In the genomic region with DNA sequence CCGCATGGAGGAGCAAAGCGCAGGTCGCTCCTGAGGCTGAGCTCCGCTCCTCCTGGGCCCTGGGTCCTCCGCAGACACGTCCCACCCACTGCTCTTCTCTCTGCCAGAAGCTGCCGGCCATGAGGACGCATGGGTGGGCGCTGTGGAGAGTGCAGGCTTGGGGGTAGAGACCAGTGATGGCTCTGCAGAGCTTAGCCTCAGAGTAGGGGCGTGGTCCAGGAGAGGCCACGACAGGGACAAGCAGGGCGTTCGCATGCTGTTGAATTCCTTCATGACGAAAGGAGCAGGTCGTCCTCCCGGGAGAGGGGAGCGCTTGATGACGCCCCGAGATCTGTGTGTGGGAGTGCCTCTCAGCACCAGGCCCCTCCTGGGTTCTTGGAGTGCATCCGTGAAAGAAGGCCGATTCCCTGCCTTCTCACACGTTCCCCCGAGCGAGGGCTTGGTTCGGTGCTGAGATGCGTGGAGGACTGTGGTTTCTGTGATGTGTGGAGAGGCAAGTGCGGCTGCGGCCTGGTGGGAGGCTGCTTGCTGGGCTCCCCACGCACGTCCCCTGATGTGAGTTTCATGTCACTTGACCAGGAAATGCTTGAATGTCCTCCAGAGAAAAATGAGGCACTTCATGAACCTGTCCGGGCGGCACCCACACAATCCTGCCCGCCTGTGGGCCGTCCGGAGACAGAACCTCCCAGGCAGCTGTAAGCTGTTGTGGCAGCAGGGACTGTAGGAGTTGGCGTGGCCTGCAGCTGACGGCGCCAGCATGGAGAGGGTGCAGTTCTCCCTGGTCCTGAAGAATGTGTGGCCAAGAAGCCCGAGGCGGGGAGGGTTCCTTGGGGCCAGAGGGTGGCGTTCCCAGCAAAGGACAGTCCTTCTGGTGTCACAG, we compare ENCODE assay signal across 9 cellular contexts. TPM values are rescaled to one million over a fixed set of nuclear protein-coding genes. Genes with fewer than 3 reads are reported as not detected.
A peak's percentile ranks its signal among the peaks of the same experiment; 100 is the strongest.
DNase-seq lines count a peak whose midpoint lies in the region; ATAC-seq, FAIRE-seq and TF ChIP-seq lines count a peak whose summit lies in the region.
"Had no signal": no experiment of that assay in that cellular context is flagged by ENCODE, and none has a peak within 500 bp of the region (broad histone marks: within the 10 kb centered on the region; RNA-seq: fewer than 3 reads in every experiment).

No MANE protein-coding gene starts in this region.

- H3K27ac ChIP-seq in HUES64 (ENCODE audit: low read depth, low read length) (0 out of 2 replicates have a peak overlapping the region, but pooled peaks have one; percentile 2), iPS-18a (ENCODE audit: low read length) (no peak overlapping the region)

- H3K27me3 ChIP-seq in HUES64 (ENCODE audit: insufficient read depth, low read length) = no peaks in the 10 kb centered on the region
- no peaks in the 10 kb centered on the region for H3K27me3 ChIP-seq in iPS-18a (ENCODE audit: control insufficient read depth, insufficient read depth, low read length)

- H3K9ac ChIP-seq in HUES64 (ENCODE audit: low read depth, low read length) (peak overlapping the region; percentile 34; the same call in 1 of the 2 replicates), iPS-18a (ENCODE audit: low read length) (no peak overlapping the region)

- H3K4me1 Mint-ChIP-seq in activated naive CD8-positive, alpha-beta T cell treated with anti-CD3 and anti-CD28 coated beads for 36 hours = peaks cover 52% of the 10 kb centered on the region
- H3K4me1 Mint-ChIP-seq in stimulated activated effector memory CD8-positive, alpha-beta T cell treated with anti-CD3 and anti-CD28 coated beads, Interleukin-12 subunit alpha, Interleukin-12 subunit beta, amount 100 ng/mL, for 72 hours = peaks cover 72% of the 10 kb centered on the region

- peaks cover 60% of the 10 kb centered on the region for H3K36me3 ChIP-seq in HUES64 (ENCODE audit: insufficient read depth, low read length)
- H3K36me3 ChIP-seq in iPS-18a (ENCODE audit: control insufficient read depth, low read depth, low read length) = peaks cover 30% of the 10 kb centered on the region

- H3K36me3 Mint-ChIP-seq in activated naive CD8-positive, alpha-beta T cell treated with anti-CD3 and anti-CD28 coated beads for 36 hours = peaks cover 62% of the 10 kb centered on the region
- H3K36me3 Mint-ChIP-seq in stimulated activated effector memory CD8-positive, alpha-beta T cell treated with anti-CD3 and anti-CD28 coated beads, Interleukin-12 subunit alpha, Interleukin-12 subunit beta, amount 100 ng/mL, for 72 hours = peaks cover 98% of the 10 kb centered on the region

- no peak for DNase-seq in activated naive CD8-positive, alpha-beta T cell treated with anti-CD3 and anti-CD28 coated beads for 36 hours
- no peak for DNase-seq in stimulated activated effector memory CD8-positive, alpha-beta T cell treated with anti-CD3 and anti-CD28 coated beads, Interleukin-12 subunit alpha, Interleukin-12 subunit beta, amount 100 ng/mL, for 72 hours (ENCODE audit: low spot score in 2 of 2)
- no peak for DNase-seq in GM19239 (ENCODE audit: insufficient read length, low spot score)
- DNase-seq in erythroblast (lab: John Stamatoyannopoulos, UW) = no peak
- DNase-seq in SKM-1 (lab: John Stamatoyannopoulos, UW; ENCODE audit: unreplicated experiment) = no peak
- DNase-seq: activated CD4-positive, alpha-beta T cell treated with anti-CD3 and anti-CD28 coated beads for 4 hours; NCI-H2029 treated with DMSO at 0.1 percent for 48 hours had no signal

- FAIRE-seq in GM19239 (lab: Jason Lieb, UNC) = no peak

- peak overlapping the region; percentile 45 for H3K27ac Mint-ChIP-seq in activated naive CD8-positive, alpha-beta T cell treated with anti-CD3 and anti-CD28 coated beads for 36 hours
- H3K27ac Mint-ChIP-seq in stimulated activated effector memory CD8-positive, alpha-beta T cell treated with anti-CD3 and anti-CD28 coated beads, Interleukin-12 subunit alpha, Interleukin-12 subunit beta, amount 100 ng/mL, for 72 hours = peak overlapping the region; percentile 83

- H3K9me3 Mint-ChIP-seq in activated naive CD8-positive, alpha-beta T cell treated with anti-CD3 and anti-CD28 coated beads for 36 hours = no peaks in the 10 kb centered on the region
- H3K9me3 Mint-ChIP-seq in stimulated activated effector memory CD8-positive, alpha-beta T cell treated with anti-CD3 and anti-CD28 coated beads, Interleukin-12 subunit alpha, Interleukin-12 subunit beta, amount 100 ng/mL, for 72 hours = no peaks in the 10 kb centered on the region

- H3K4me3 Mint-ChIP-seq in activated naive CD8-positive, alpha-beta T cell treated with anti-CD3 and anti-CD28 coated beads for 36 hours = peak overlapping the region; percentile 99
- peak overlapping the region; percentile 98 for H3K4me3 Mint-ChIP-seq in stimulated activated effector memory CD8-positive, alpha-beta T cell treated with anti-CD3 and anti-CD28 coated beads, Interleukin-12 subunit alpha, Interleukin-12 subunit beta, amount 100 ng/mL, for 72 hours

- 91% methylated on average over 41 of the region's 41 CpGs for WGBS in HUES64

- H3K9me3 ChIP-seq in HUES64 (ENCODE audit: insufficient read depth, low read depth, low read length) = no peaks in the 10 kb centered on the region
- no peaks in the 10 kb centered on the region for H3K9me3 ChIP-seq in iPS-18a (ENCODE audit: control insufficient read depth, low read depth, low read length)

- H3K4me1 ChIP-seq in HUES64 (ENCODE audit: insufficient read depth, low read length) = peaks cover 33% of the 10 kb centered on the region
- peaks cover 23% of the 10 kb centered on the region for H3K4me1 ChIP-seq in iPS-18a (ENCODE audit: control insufficient read depth, low read depth, low read length)

- TF ChIP-seq POLR2A in erythroblast (IDR thresholded peaks at IDR 0.05; ENCODE audit: low read length) = no peak

- ATAC-seq in stimulated activated effector memory CD8-positive, alpha-beta T cell treated with anti-CD3 and anti-CD28 coated beads, Interleukin-12 subunit alpha, Interleukin-12 subunit beta, amount 100 ng/mL, for 72 hours = no peak

- no peaks in the 10 kb centered on the region for H3K27me3 Mint-ChIP-seq in activated naive CD8-positive, alpha-beta T cell treated with anti-CD3 and anti-CD28 coated beads for 36 hours

- H3K4me3 ChIP-seq in HUES64 (ENCODE audit: low read length) (0 out of 2 replicates have a peak overlapping the region, but pooled peaks have one; percentile 77), iPS-18a (ENCODE audit: low read length) (peak overlapping the region; percentile 90)

RNA-seq across cellular contexts. Expression of a gene that starts 4.5 kb away (rescaled TPM):
- polyA plus RNA-seq in HUES64 (2013, experiment 1 of 2) = 108 TPM
- polyA plus RNA-seq in HUES64 (2013, experiment 2 of 2) = 122 TPM
- total RNA-seq in activated naive CD8-positive, alpha-beta T cell treated with anti-CD3 and anti-CD28 coated beads for 36 hours = 100 to 1,000 TPM; 160 to 162 TPM

RNA-seq across cellular contexts. Expression of a gene that starts 5.0 kb away (rescaled TPM):
- polyA plus RNA-seq in HUES64 (2013, experiment 1 of 2) = 93.8 TPM
- 88.1 TPM for polyA plus RNA-seq in HUES64 (2013, experiment 2 of 2)
- total RNA-seq in activated naive CD8-positive, alpha-beta T cell treated with anti-CD3 and anti-CD28 coated beads for 36 hours = 10 to 100 TPM; 82.7 to 84.6 TPM

RNA-seq across cellular contexts. Expression of a gene that starts 8.0 kb away (rescaled TPM):
- 2.9 TPM for polyA plus RNA-seq in HUES64 (2013, experiment 1 of 2)
- 2.3 TPM for polyA plus RNA-seq in HUES64 (2013, experiment 2 of 2)
- 1 to 10 TPM; 7.4 to 10.0 TPM for total RNA-seq in activated naive CD8-positive, alpha-beta T cell treated with anti-CD3 and anti-CD28 coated beads for 36 hours

RNA-seq across cellular contexts. Expression of a gene that starts 15.1 kb away (rescaled TPM):
- polyA plus RNA-seq in HUES64 (2013, experiment 1 of 2) = 0.30 TPM
- polyA plus RNA-seq in HUES64 (2013, experiment 2 of 2) = not detected
- total RNA-seq in activated naive CD8-positive, alpha-beta T cell treated with anti-CD3 and anti-CD28 coated beads for 36 hours = under 1 TPM; 0.45 to 0.50 TPM

RNA-seq across cellular contexts. Expression of a gene that starts 40.9 kb away (rescaled TPM):
- polyA plus RNA-seq in HUES64 (2013, experiment 1 of 2) = not detected
- not detected for polyA plus RNA-seq in HUES64 (2013, experiment 2 of 2)
- total RNA-seq in activated naive CD8-positive, alpha-beta T cell treated with anti-CD3 and anti-CD28 coated beads for 36 hours = not detected
